ENCODE assay signal across 8 cellular contexts in the genomic region with DNA sequence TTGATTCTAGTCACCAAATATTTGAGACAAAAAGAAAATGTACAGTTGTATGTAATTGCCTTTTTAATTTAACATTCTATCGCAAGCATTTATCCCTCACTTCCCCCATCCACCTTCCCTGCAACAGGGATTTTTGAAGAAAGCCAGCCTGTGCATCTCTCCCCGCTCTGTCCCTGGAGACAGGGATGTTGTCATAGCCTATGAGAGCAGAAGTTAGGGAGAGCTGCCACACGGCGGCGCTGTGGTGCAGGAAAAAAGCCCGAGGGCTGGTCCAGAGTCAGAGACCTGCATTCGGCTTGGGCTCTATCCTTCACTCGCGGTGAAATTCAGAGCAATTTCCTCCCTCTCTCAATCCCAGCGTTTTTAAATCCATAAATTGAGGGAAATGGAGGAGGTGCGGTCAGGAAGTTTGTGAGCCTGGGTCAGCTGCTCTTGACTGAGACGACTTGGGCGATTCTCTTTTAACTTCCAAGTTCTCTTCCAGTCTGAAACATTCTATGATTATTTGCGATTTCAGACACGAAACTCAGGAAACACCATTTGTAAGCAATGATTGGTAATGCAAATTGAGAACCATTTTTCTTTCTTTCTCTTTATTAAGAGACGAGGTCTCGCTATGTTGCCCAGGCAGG.
DNase-seq lines count a peak whose midpoint lies in the region; ATAC-seq lines count a peak whose summit lies in the region.

No MANE protein-coding gene starts in this region.

- ATAC-seq in GM18861 (IDR thresholded peaks at IDR 0.05; ENCODE audit: unreplicated experiment) (peak; percentile 77), HG03139 (IDR thresholded peaks at IDR 0.05; ENCODE audit: unreplicated experiment) (peak; percentile 81)
- ATAC-seq in central memory CD8-positive, alpha-beta T cell (replicated peaks; ENCODE audit: extremely low read depth, poor library complexity, severe bottlenecking), result peak; percentile 82

- peaks cover 11% of the 10 kb centered on the region for H3K4me1 Mint-ChIP-seq in central memory CD8-positive, alpha-beta T cell

- DNase-seq in AG08396 (ENCODE audit: low spot score), result peak; percentile 87
- peak; percentile 56 for DNase-seq in NCI-H226
- DNase-seq in activated CD4-positive, alpha-beta T cell treated with anti-CD3 and anti-CD28 coated beads for 1 hour, result peak; percentile 78
- peak; percentile 73 to 87 for DNase-seq in central memory CD8-positive, alpha-beta T cell (ENCODE audit: low spot score in 2 of 2)
- DNase-seq in kidney tubule cell (ENCODE audit: low spot score), result peak; percentile 78
- peak; percentile 89 for DNase-seq in stimulated activated CD4-positive, alpha-beta T cell treated with anti-CD3 and anti-CD28 coated beads, Interleukin-4, amount 100 ng/mL, for 1 hour

- no peaks in the 10 kb centered on the region for H3K9me3 Mint-ChIP-seq in central memory CD8-positive, alpha-beta T cell

- H3K27me3 Mint-ChIP-seq in central memory CD8-positive, alpha-beta T cell, result no peaks in the 10 kb centered on the region

- no peak overlapping the region for H3K4me3 Mint-ChIP-seq in central memory CD8-positive, alpha-beta T cell

- peaks cover 1% of the 10 kb centered on the region for H3K36me3 Mint-ChIP-seq in central memory CD8-positive, alpha-beta T cell (ENCODE audit: insufficient read depth)

- H3K27ac Mint-ChIP-seq in central memory CD8-positive, alpha-beta T cell (ENCODE audit: low read depth), result no peak overlapping the region

Comparison
In these comparisons a context has a peak if more than half of its experiments do, and no peak if none do; other contexts are left out.
1. Peak in every context shown above with its lines: DNase-seq and ATAC-seq.